In the genomic region with DNA sequence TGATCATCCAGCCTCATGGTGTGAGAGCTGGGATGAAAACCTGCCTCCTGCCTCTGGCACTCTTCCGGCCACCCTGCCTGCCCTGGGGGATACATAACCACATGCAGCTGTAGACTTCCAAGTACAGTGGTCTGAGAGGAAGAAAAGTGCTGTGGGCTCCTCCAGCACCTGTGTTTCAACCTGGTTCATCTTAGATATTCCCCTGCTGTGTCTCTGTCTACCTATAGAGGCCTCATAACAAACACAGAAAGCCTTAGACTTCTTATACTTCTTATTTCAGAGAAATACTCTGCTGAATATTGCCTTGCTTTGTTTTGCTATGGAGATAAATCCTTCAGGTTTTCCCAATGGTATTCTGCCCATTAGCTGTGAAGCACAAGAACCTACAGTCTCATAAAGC, we compare ENCODE assay signal across 14 cellular contexts. TPM values are rescaled to one million over a fixed set of nuclear protein-coding genes. Genes with fewer than 3 reads are reported as not detected.
A peak's percentile ranks its signal among the peaks of the same experiment; 100 is the strongest.
DNase-seq lines count a peak whose midpoint lies in the region; ATAC-seq and TF ChIP-seq lines count a peak whose summit lies in the region.
"Had no signal": no experiment of that assay in that cellular context is flagged by ENCODE, and none has a peak within 500 bp of the region (broad histone marks: within the 10 kb centered on the region; RNA-seq: fewer than 3 reads in every experiment).

No MANE protein-coding gene starts in this region.

- H3K4me1 Mint-ChIP-seq in activated naive CD4-positive, alpha-beta T cell treated with anti-CD3 and anti-CD28 coated beads, Interleukin-2, amount 50 U/mL, for 24 hours, result peaks cover 92% of the 10 kb centered on the region
- H3K4me1 Mint-ChIP-seq in activated naive CD8-positive, alpha-beta T cell treated with anti-CD3 and anti-CD28 coated beads for 36 hours, result peaks cover 88% of the 10 kb centered on the region
- H3K4me1 Mint-ChIP-seq in WTC11, result peaks cover 25% of the 10 kb centered on the region

- no peaks in the 10 kb centered on the region for H3K9me2 ChIP-seq in Karpas-422 (replicated peaks; ENCODE audit: insufficient read depth, low read length)

- peaks cover 95% of the 10 kb centered on the region for H3K4me1 ChIP-seq in Karpas-422 (ENCODE audit: low read length)
- peaks cover 79% of the 10 kb centered on the region for H3K4me1 ChIP-seq in thymus (ENCODE audit: control insufficient read depth, insufficient read depth, low read length)
- H3K4me1 ChIP-seq in osteoblast (ENCODE audit: insufficient read depth, low read length), result peaks cover 9% of the 10 kb centered on the region
- H3K4me1 ChIP-seq: psoas muscle had no signal

- H3K4me3 ChIP-seq in Karpas-422 (ENCODE audit: low read length) (no peak overlapping the region), thymus (ENCODE audit: low read length) (no peak overlapping the region), osteoblast (ENCODE audit: insufficient read depth, low read length) (no peak overlapping the region)
- H3K4me3 ChIP-seq: psoas muscle, SK-N-MC had no signal

- no peak overlapping the region for H3K9ac ChIP-seq in Karpas-422 (ENCODE audit: low read length)

- no peaks in the 10 kb centered on the region for H3K27me3 Mint-ChIP-seq in activated naive CD4-positive, alpha-beta T cell treated with anti-CD3 and anti-CD28 coated beads, Interleukin-2, amount 50 U/mL, for 24 hours
- H3K27me3 Mint-ChIP-seq in activated naive CD8-positive, alpha-beta T cell treated with anti-CD3 and anti-CD28 coated beads for 36 hours, result no peaks in the 10 kb centered on the region
- H3K27me3 Mint-ChIP-seq in WTC11 (ENCODE audit: low read depth), result no peaks in the 10 kb centered on the region

- peaks cover 10% of the 10 kb centered on the region for H3K36me3 Mint-ChIP-seq in activated naive CD4-positive, alpha-beta T cell treated with anti-CD3 and anti-CD28 coated beads, Interleukin-2, amount 50 U/mL, for 24 hours
- H3K36me3 Mint-ChIP-seq in activated naive CD8-positive, alpha-beta T cell treated with anti-CD3 and anti-CD28 coated beads for 36 hours, result peaks cover 34% of the 10 kb centered on the region
- H3K36me3 Mint-ChIP-seq in WTC11, result no peaks in the 10 kb centered on the region

- H4K20me1 ChIP-seq in Karpas-422 (ENCODE audit: insufficient read depth, low read depth, low read length), result peaks cover 15% of the 10 kb centered on the region; the same call in 1 of the 2 replicates
- H4K20me1 ChIP-seq in osteoblast (ENCODE audit: insufficient read depth, low read length), result no peaks in the 10 kb centered on the region

- H3K4me3 Mint-ChIP-seq in activated naive CD4-positive, alpha-beta T cell treated with anti-CD3 and anti-CD28 coated beads, Interleukin-2, amount 50 U/mL, for 24 hours, result peak overlapping the region; percentile 93
- H3K4me3 Mint-ChIP-seq in activated naive CD8-positive, alpha-beta T cell treated with anti-CD3 and anti-CD28 coated beads for 36 hours, result peak overlapping the region; percentile 44
- H3K4me3 Mint-ChIP-seq in WTC11, result no peak overlapping the region

- WGBS in thymus, result 5% methylated on average over 1 of the region's 1 CpG

- H3K79me2 ChIP-seq in Karpas-422 (ENCODE audit: low read length) (no peaks in the 10 kb centered on the region), osteoblast (ENCODE audit: insufficient read depth, low read length) (no peaks in the 10 kb centered on the region)

- no peak for DNase-seq in activated naive CD4-positive, alpha-beta T cell treated with anti-CD3 and anti-CD28 coated beads, Interleukin-2, amount 50 U/mL, for 16 hours
- DNase-seq in Karpas-422 (no peak), WTC11 (ENCODE audit: low spot score) (no peak), osteoblast (ENCODE audit: insufficient read length, low spot score, missing footprints) (no peak)
- no peak for DNase-seq in activated naive CD8-positive, alpha-beta T cell treated with anti-CD3 and anti-CD28 coated beads for 36 hours
- DNase-seq: activated CD4-positive, alpha-beta T cell treated with anti-CD3 and anti-CD28 coated beads for 1 hour; central memory CD4-positive, alpha-beta T cell; DMS53; NCI-H2081 treated with DMSO at 0.1 percent for 48 hours; psoas muscle had no signal

- no peak for ATAC-seq in WTC11
- ATAC-seq in SK-N-SH treated with all-trans-retinoic acid at 6 μM for 48 hours, result no peak; the same call in 2 of the 3 replicates

- H3K9me3 ChIP-seq in Karpas-422 (ENCODE audit: low read length) (no peaks in the 10 kb centered on the region), thymus (ENCODE audit: control insufficient read depth) (no peaks in the 10 kb centered on the region), osteoblast (ENCODE audit: low read depth, low read length) (no peaks in the 10 kb centered on the region)
- H3K9me3 ChIP-seq: psoas muscle had no signal

- H2AFZ ChIP-seq in Karpas-422 (ENCODE audit: low read length), result no peak overlapping the region
- no peak overlapping the region for H2AFZ ChIP-seq in osteoblast (ENCODE audit: low read length)

- POLR2A ChIA-PET in WTC11 (lab: Charles Lee), result no interaction called here

- TF ChIP-seq CTCF in WTC11 (IDR thresholded peaks at IDR 0.05) (no peak), osteoblast (IDR thresholded peaks at IDR 0.05; ENCODE audit: extremely low read depth, low read depth, low read length) (no peak)

- H3K27ac Mint-ChIP-seq in activated naive CD4-positive, alpha-beta T cell treated with anti-CD3 and anti-CD28 coated beads, Interleukin-2, amount 50 U/mL, for 24 hours, result peak overlapping the region; percentile 96
- H3K27ac Mint-ChIP-seq in activated naive CD8-positive, alpha-beta T cell treated with anti-CD3 and anti-CD28 coated beads for 36 hours, result peak overlapping the region; percentile 97
- no peak overlapping the region for H3K27ac Mint-ChIP-seq in WTC11

- H3K4me2 ChIP-seq in Karpas-422 (ENCODE audit: low read depth, low read length, poor library complexity, severe bottlenecking), result peak overlapping the region; percentile 61
- no peak overlapping the region for H3K4me2 ChIP-seq in osteoblast (ENCODE audit: insufficient read depth, low read length)

- CTCF ChIA-PET in WTC11 (lab: Charles Lee), result interaction anchor here (1.4 to 2.4 kb wide), 4 partner anchors 8 to 99 kb away, joined by 3 to 13 read pairs (median 9); no protein-coding TSS in a partner anchor

- H3K27ac ChIP-seq in Karpas-422 (ENCODE audit: low read length), result peak overlapping the region; percentile 39
- H3K27ac ChIP-seq in thymus (ENCODE audit: low read depth), result peak overlapping the region; percentile 38
- H3K27ac ChIP-seq in osteoblast (ENCODE audit: low read depth, low read length), result no peak overlapping the region
- H3K27ac ChIP-seq: psoas muscle, SK-N-MC had no signal

- H3K27me3 ChIP-seq in Karpas-422 (ENCODE audit: low read length), result no peaks in the 10 kb centered on the region
- no peaks in the 10 kb centered on the region for H3K27me3 ChIP-seq in thymus (ENCODE audit: control insufficient read depth, insufficient read depth)
- no peaks in the 10 kb centered on the region for H3K27me3 ChIP-seq in osteoblast (ENCODE audit: insufficient read depth, low read length)

- no peaks in the 10 kb centered on the region for H3K9me3 Mint-ChIP-seq in activated naive CD4-positive, alpha-beta T cell treated with anti-CD3 and anti-CD28 coated beads, Interleukin-2, amount 50 U/mL, for 24 hours
- no peaks in the 10 kb centered on the region for H3K9me3 Mint-ChIP-seq in activated naive CD8-positive, alpha-beta T cell treated with anti-CD3 and anti-CD28 coated beads for 36 hours
- H3K9me3 Mint-ChIP-seq in WTC11, result no peaks in the 10 kb centered on the region

- no peaks in the 10 kb centered on the region; the same call in 1 of the 2 replicates for H3K36me3 ChIP-seq in Karpas-422 (ENCODE audit: insufficient read depth, low read length)
- H3K36me3 ChIP-seq in thymus (ENCODE audit: control insufficient read depth, insufficient read depth), result no peaks in the 10 kb centered on the region
- no peaks in the 10 kb centered on the region for H3K36me3 ChIP-seq in osteoblast (ENCODE audit: insufficient read depth, low read length)

TF ChIP-seq in WTC11, 78 proteins besides CTCF, POLR2A, EP300 and RAD21 (continues in another document):
- TF ChIP-seq, protein P1, sequence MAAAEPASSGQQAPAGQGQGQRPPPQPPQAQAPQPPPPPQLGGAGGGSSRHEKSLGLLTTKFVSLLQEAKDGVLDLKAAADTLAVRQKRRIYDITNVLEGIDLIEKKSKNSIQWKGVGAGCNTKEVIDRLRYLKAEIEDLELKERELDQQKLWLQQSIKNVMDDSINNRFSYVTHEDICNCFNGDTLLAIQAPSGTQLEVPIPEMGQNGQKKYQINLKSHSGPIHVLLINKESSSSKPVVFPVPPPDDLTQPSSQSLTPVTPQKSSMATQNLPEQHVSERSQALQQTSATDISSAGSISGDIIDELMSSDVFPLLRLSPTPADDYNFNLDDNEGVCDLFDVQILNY (CRISPR knock-in tag; IDR thresholded peaks at IDR 0.05), result no peak
- no peak for TF ChIP-seq ZBTB21 (CRISPR knock-in tag; IDR thresholded peaks at IDR 0.05; ENCODE audit: borderline replicate concordance)
- no peak for TF ChIP-seq CREB1 (CRISPR knock-in tag; IDR thresholded peaks at IDR 0.05)
- TF ChIP-seq, protein P2, sequence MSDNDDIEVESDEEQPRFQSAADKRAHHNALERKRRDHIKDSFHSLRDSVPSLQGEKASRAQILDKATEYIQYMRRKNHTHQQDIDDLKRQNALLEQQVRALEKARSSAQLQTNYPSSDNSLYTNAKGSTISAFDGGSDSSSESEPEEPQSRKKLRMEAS (CRISPR knock-in tag; IDR thresholded peaks at IDR 0.05), result no peak

TF ChIP-seq in SK-N-SH treated with all-trans-retinoic acid at 6 μM for 48 hours, 23 proteins besides CTCF, POLR2A, EP300 and RAD21:
- no peak for TF ChIP-seq GLIS3 (CRISPR knock-in tag; IDR thresholded peaks at IDR 0.05)
- no peak for TF ChIP-seq ZNF565 (CRISPR knock-in tag; conservative IDR thresholded peaks at IDR 0.05; ENCODE audit: low read depth)

RNA-seq across cellular contexts. Expression of gene TNFAIP8, which starts 19.6 kb away (rescaled TPM):
- total RNA-seq in Karpas-422 (2014; rRNA removed; shearing (Covaris generic); ENCODE audit: low replicate concordance), result 34.5 and 58.7 TPM in 2 replicates
- 100 to 1,000 TPM; 176 to 178 TPM for total RNA-seq in activated naive CD8-positive, alpha-beta T cell treated with anti-CD3 and anti-CD28 coated beads for 36 hours
- 94.1 TPM for polyA plus RNA-seq in thymus
- total RNA-seq in WTC11 (2021) (18.1 to 24.1 TPM (median 19.9 TPM) in 3 replicates), osteoblast (23.2 and 26.2 TPM in 2 replicates)
